ENCODE assay signal across 1 cellular context in genomic region chr9:95508968-95509850, GRCh38.
TF ChIP-seq lines count a peak whose summit lies in the region.

No MANE protein-coding gene starts in this region.

TF ChIP-seq in GM23338, 12 proteins besides CTCF, POLR2A, EP300 and RAD21 (continued from another document):
- TF ChIP-seq ZNF462 (CRISPR knock-in tag; IDR thresholded peaks at IDR 0.05): no peak
- TF ChIP-seq NANOG (IDR thresholded peaks at IDR 0.05; ENCODE audit: borderline replicate concordance): no peak
- peak; percentile 54 for TF ChIP-seq EZH2 (IDR thresholded peaks at IDR 0.05; ENCODE audit: low read depth, unreplicated experiment)
- TF ChIP-seq EZH2phosphoT487 (IDR thresholded peaks at IDR 0.05; ENCODE audit: unreplicated experiment): no peak
- peak; percentile 52 for TF ChIP-seq POLR2AphosphoS5 (IDR thresholded peaks at IDR 0.05; ENCODE audit: low read depth)
- TF ChIP-seq ETS1 (IDR thresholded peaks at IDR 0.05): no peak
- no peak for TF ChIP-seq ZNF331 (CRISPR knock-in tag; IDR thresholded peaks at IDR 0.05; ENCODE audit: low read depth)
- no peak for TF ChIP-seq STAT1 (IDR thresholded peaks at IDR 0.05; ENCODE audit: unreplicated experiment)
